26 cellular contexts compared by ENCODE assay signal in genomic region chr18:64539852-64540251, GRCh38.
A peak's percentile ranks its signal among the peaks of the same experiment; 100 is the strongest.
DNase-seq lines count a peak whose midpoint lies in the region; ATAC-seq, FAIRE-seq and TF ChIP-seq lines count a peak whose summit lies in the region.
"Had no signal": no experiment of that assay in that cellular context is flagged by ENCODE, and none has a peak within 500 bp of the region (broad histone marks: within the 10 kb centered on the region; RNA-seq: fewer than 3 reads in every experiment).

No MANE protein-coding gene starts in this region.

- no peaks in the 10 kb centered on the region for H3K27me3 Mint-ChIP-seq in CD4-positive, alpha-beta memory T cell

- DNase-seq in CD1c-positive myeloid dendritic cell (ENCODE audit: extremely low spot score) (peak; percentile 15), OCI-M1 (lab: John Stamatoyannopoulos, UW) (peak; percentile 59), bronchial epithelial cell (ENCODE audit: low read depth) (peak; percentile 0), mesendoderm (peak; percentile 29), GM10266 (ENCODE audit: extremely low spot score) (no peak), body of pancreas (no peak), cortex of kidney (lab: John Stamatoyannopoulos, UW) (no peak)
- no peak for DNase-seq in CD4-positive, alpha-beta memory T cell
- DNase-seq: ACHN; CD8-positive, alpha-beta T cell; DMS153; GOT3; Karpas-422; NCI-H1048; NCI-H1417 treated with DMSO at 0.1 percent for 48 hours; NCI-H187; NCI-H2107; NCI-H446 treated with DMSO at 0.1 percent for 48 hours; NCI-H526 treated with DMSO at 0.1 percent for 48 hours; SIG-M5; SK-N-SH had no signal

- H3K4me3 Mint-ChIP-seq in CD4-positive, alpha-beta memory T cell: no peak overlapping the region
- H3K4me3 Mint-ChIP-seq: CD8-positive, alpha-beta T cell had no signal

- TF ChIP-seq CTCF in bronchial epithelial cell (IDR thresholded peaks at IDR 0.05; ENCODE audit: insufficient read depth, low read length, severe bottlenecking): no peak
- no peak for TF ChIP-seq CTCF in GM10266 (IDR thresholded peaks at IDR 0.05; ENCODE audit: control insufficient read depth, insufficient read depth, low read depth, missing control alignments)
- TF ChIP-seq CTCF in body of pancreas (IDR thresholded peaks at IDR 0.05): no peak

- H3K79me2 ChIP-seq in mesendoderm (ENCODE audit: control insufficient read depth, insufficient read depth, low read length): no peaks in the 10 kb centered on the region

- no peaks in the 10 kb centered on the region for H3K36me3 Mint-ChIP-seq in CD4-positive, alpha-beta memory T cell
- H3K36me3 Mint-ChIP-seq: CD8-positive, alpha-beta T cell had no signal

- no peak overlapping the region for H3K56ac ChIP-seq in mesendoderm (ENCODE audit: low read length)

- no peak overlapping the region for H2BK15ac ChIP-seq in mesendoderm (replicated peaks; ENCODE audit: low read depth)

- no peaks in the 10 kb centered on the region for H3K4me1 Mint-ChIP-seq in CD4-positive, alpha-beta memory T cell

- H3K27me3 ChIP-seq in bronchial epithelial cell (ENCODE audit: control insufficient read depth, insufficient read depth, low read length) (no peaks in the 10 kb centered on the region), mesendoderm (ENCODE audit: insufficient read depth, low read length, poor library complexity) (no peaks in the 10 kb centered on the region), body of pancreas (no peaks in the 10 kb centered on the region)
- H3K27me3 ChIP-seq in CD4-positive, alpha-beta memory T cell (ENCODE audit: insufficient read depth, low read length): no peaks in the 10 kb centered on the region
- H3K27me3 ChIP-seq: BLaER1 had no signal

- no peaks in the 10 kb centered on the region for H3K4me1 ChIP-seq in mesendoderm (ENCODE audit: control insufficient read depth, low read depth, low read length)
- no peaks in the 10 kb centered on the region for H3K4me1 ChIP-seq in body of pancreas
- no peaks in the 10 kb centered on the region for H3K4me1 ChIP-seq in CD4-positive, alpha-beta memory T cell (ENCODE audit: insufficient read depth, low read length)
- H3K4me1 ChIP-seq: BLaER1 had no signal

- no peak overlapping the region for H3K9ac ChIP-seq in mesendoderm (ENCODE audit: low read length)
- H3K9ac ChIP-seq: BLaER1, SK-N-SH had no signal

- no peak overlapping the region for H3K4me2 ChIP-seq in mesendoderm (ENCODE audit: low read length)
- H3K4me2 ChIP-seq: BLaER1, SK-N-SH had no signal

- no peak overlapping the region for H3K18ac ChIP-seq in mesendoderm (ENCODE audit: low read length)

- no peak overlapping the region for H4K8ac ChIP-seq in mesendoderm (ENCODE audit: low read depth, low read length)

- no peak overlapping the region for H2BK5ac ChIP-seq in mesendoderm (ENCODE audit: low read length)

- H3K27ac ChIP-seq in mesendoderm (ENCODE audit: low read depth, low read length) (no peak overlapping the region), body of pancreas (no peak overlapping the region)
- no peak overlapping the region for H3K27ac ChIP-seq in CD4-positive, alpha-beta memory T cell (ENCODE audit: low read depth, low read length)
- H3K27ac ChIP-seq: 22Rv1, BLaER1 had no signal

- TF ChIP-seq POLR2A in body of pancreas (IDR thresholded peaks at IDR 0.05): no peak

- no peak overlapping the region for H3K4ac ChIP-seq in mesendoderm (ENCODE audit: low read depth, low read length)

- no peaks in the 10 kb centered on the region for H3K79me1 ChIP-seq in mesendoderm (ENCODE audit: low read length)

- POLR2A ChIA-PET in CD4-positive, alpha-beta memory T cell (lab: Charles Lee; ENCODE audit: partially characterized antibody): no interaction called here

- H2BK120ac ChIP-seq in mesendoderm (ENCODE audit: low read depth, low read length): no peak overlapping the region

- no peak overlapping the region for H2AK5ac ChIP-seq in mesendoderm (ENCODE audit: low read length)

- H3K4me3 ChIP-seq in bronchial epithelial cell (ENCODE audit: low read depth, low read length): no peak overlapping the region
- H3K4me3 ChIP-seq in mesendoderm (ENCODE audit: low read length): no peak overlapping the region
- no peak overlapping the region for H3K4me3 ChIP-seq in body of pancreas
- no peak overlapping the region for H3K4me3 ChIP-seq in CD4-positive, alpha-beta memory T cell (ENCODE audit: low read length in 2 of 2)
- H3K4me3 ChIP-seq: BLaER1 had no signal

- H3K9me3 Mint-ChIP-seq in CD4-positive, alpha-beta memory T cell: peaks cover 0 to 12% (median 3%) of the 10 kb centered on the region in 8 donors

- no peaks in the 10 kb centered on the region for H3K36me3 ChIP-seq in bronchial epithelial cell (ENCODE audit: control insufficient read depth, insufficient read depth, low read length)
- no peaks in the 10 kb centered on the region for H3K36me3 ChIP-seq in mesendoderm (ENCODE audit: control insufficient read depth, insufficient read depth, low read length)
- H3K36me3 ChIP-seq in body of pancreas (replicated peaks in 1 of 2; ENCODE audit: insufficient read depth in 1 of 2, low read depth in 2 of 2): no peaks in the 10 kb centered on the region
- no peaks in the 10 kb centered on the region for H3K36me3 ChIP-seq in CD4-positive, alpha-beta memory T cell (ENCODE audit: insufficient read depth, low read length)
- H3K36me3 ChIP-seq: BLaER1 had no signal

- H3K23ac ChIP-seq in mesendoderm (ENCODE audit: low read length): no peak overlapping the region

- no CpG with 5 or more reads among the region's 1 CpG for WGBS in mesendoderm (ENCODE audit: extremely low coverage, insufficient coverage, low lambda C conversion rate)
- WGBS in body of pancreas, 2 donors: 71 to 73% methylated on average over 1 of the region's 1 CpG

- CTCF ChIA-PET in CD4-positive, alpha-beta memory T cell (lab: Charles Lee; ENCODE audit: partially characterized antibody): no interaction called here

- no peak overlapping the region for H3K27ac Mint-ChIP-seq in CD4-positive, alpha-beta memory T cell
- H3K27ac Mint-ChIP-seq: CD8-positive, alpha-beta T cell had no signal

- no peak for FAIRE-seq in bronchial epithelial cell (lab: Jason Lieb, UNC)
- FAIRE-seq: GM12892, GM18507 had no signal

- no peak for ATAC-seq in body of pancreas
- ATAC-seq: CD8-positive, alpha-beta T cell; HCT116 had no signal

- no peak overlapping the region for H4K5ac ChIP-seq in mesendoderm (ENCODE audit: low read length)

- no peaks in the 10 kb centered on the region for H3K9me3 ChIP-seq in body of pancreas
- no peaks in the 10 kb centered on the region for H3K9me3 ChIP-seq in CD4-positive, alpha-beta memory T cell (ENCODE audit: control insufficient read depth in 1 of 2, low read length in 2 of 2)
- H3K9me3 ChIP-seq: BLaER1, SK-N-SH had no signal

- intact Hi-C loops in body of pancreas (cut with DNase I): no loop called here
- intact Hi-C loops in CD4-positive, alpha-beta memory T cell (cut with micrococcal nuclease): no loop called here

Comparison
In these comparisons a context has a peak if more than half of its experiments do, and no peak if none do; other contexts are left out.
1. DNase-seq: peak in CD1c-positive myeloid dendritic cell (single experiment), OCI-M1 (single experiment), bronchial epithelial cell (single experiment) and mesendoderm (single experiment); none in GM10266 (single experiment), body of pancreas (0 of 4), cortex of kidney (single experiment) and CD4-positive, alpha-beta memory T cell (0 of 5).